Comparison of ENCODE assay signal across 10 cellular contexts in genomic region chr7:111756687-111757178, GRCh38.
DNase-seq lines count a peak whose midpoint lies in the region; ATAC-seq lines count a peak whose summit lies in the region.
"Had no signal": no experiment of that assay in that cellular context is flagged by ENCODE, and none has a peak within 500 bp of the region (broad histone marks: within the 10 kb centered on the region; RNA-seq: fewer than 3 reads in every experiment).

No MANE protein-coding gene starts in this region.

- no peaks in the 10 kb centered on the region; the same call in 1 of the 2 replicates for H3F3A ChIP-seq in GM23248 (ENCODE audit: insufficient read depth)

- H4K20me1 ChIP-seq in GM23248 (ENCODE audit: insufficient read depth) = no peaks in the 10 kb centered on the region

- H3K27ac ChIP-seq in GM23248 = peak overlapping the region; percentile 68
- H3K27ac ChIP-seq in right cardiac atrium (ENCODE audit: low read length) = no peak overlapping the region

- peak overlapping the region; percentile 61 for H3K4me3 ChIP-seq in GM23248
- peak overlapping the region; percentile 49 for H3K4me3 ChIP-seq in adipocyte (ENCODE audit: low read length)
- no peak overlapping the region for H3K4me3 ChIP-seq in right cardiac atrium (ENCODE audit: low read length)

- H3K4me1 Mint-ChIP-seq in T-cell = no peaks in the 10 kb centered on the region

- no peaks in the 10 kb centered on the region for H3K9me2 ChIP-seq in GM23248 (ENCODE audit: insufficient read depth)

- H3K36me3 ChIP-seq in GM23248 (ENCODE audit: low read depth) (no peaks in the 10 kb centered on the region), adipocyte (ENCODE audit: control insufficient read depth, insufficient read depth, low read length, severe bottlenecking) (no peaks in the 10 kb centered on the region)

- no peaks in the 10 kb centered on the region for H3K27me3 ChIP-seq in GM23248 (replicated peaks; ENCODE audit: insufficient read depth)
- H3K27me3 ChIP-seq in adipocyte (replicated peaks; ENCODE audit: control insufficient read depth, insufficient read depth, low read length) = no peaks in the 10 kb centered on the region
- H3K27me3 ChIP-seq in right cardiac atrium (ENCODE audit: control insufficient read depth, insufficient read depth) = no peaks in the 10 kb centered on the region

- H3K27ac Mint-ChIP-seq in T-cell = no peak overlapping the region
- H3K27ac Mint-ChIP-seq: activated naive CD8-positive, alpha-beta T cell had no signal

- H3K36me3 Mint-ChIP-seq in T-cell = no peaks in the 10 kb centered on the region
- H3K36me3 Mint-ChIP-seq: activated naive CD8-positive, alpha-beta T cell had no signal

- peaks cover 5 to 12% of the 10 kb centered on the region in 2 donors for H3K27me3 Mint-ChIP-seq in T-cell
- H3K27me3 Mint-ChIP-seq: activated naive CD8-positive, alpha-beta T cell had no signal

- H2AFZ ChIP-seq in GM23248 = peak overlapping the region; percentile 72

- peak overlapping the region; percentile 79 for H3K4me2 ChIP-seq in GM23248 (ENCODE audit: unreplicated experiment)

- in situ Hi-C loops in GM23248 (cut with MboI) = loop anchor here (25.0 kb wide), 1 partner anchor 656 kb away; no protein-coding TSS in a partner anchor

- no peaks in the 10 kb centered on the region for H3K79me2 ChIP-seq in GM23248 (ENCODE audit: insufficient read depth)

- DNase-seq in GM23248 = peak; percentile 78
- DNase-seq in adipocyte (ENCODE audit: low read depth) = peak; percentile 59
- DNase-seq in right cardiac atrium = peak; percentile 86 to 92 (median 89)
- DNase-seq in putamen (ENCODE audit: low spot score) = peak; percentile 91
- no peak for DNase-seq in T-cell
- no peak for DNase-seq in NCI-H1092 (lab: John Stamatoyannopoulos, UW)
- DNase-seq: PC-3 had no signal

- 0 out of 2 replicates have a peak, but pooled peaks cover 6% of the 10 kb centered on the region for H3K4me1 ChIP-seq in GM23248 (ENCODE audit: insufficient read depth)
- peaks cover 14% of the 10 kb centered on the region for H3K4me1 ChIP-seq in adipocyte (ENCODE audit: control insufficient read depth, insufficient read depth, low read length)
- H3K4me1 ChIP-seq in right cardiac atrium (ENCODE audit: control insufficient read depth, insufficient read depth, low read length) = no peaks in the 10 kb centered on the region

- POLR2A ChIA-PET in T-cell (lab: Charles Lee) = interaction anchor here in 1 of 2 donors (0.7 kb wide), 1 partner anchor 1916 kb away, joined by 3 read pairs; no protein-coding TSS in a partner anchor

- H3K9me3 ChIP-seq in GM23248 (ENCODE audit: low read depth) (no peaks in the 10 kb centered on the region), adipocyte (ENCODE audit: control insufficient read depth, low read length) (no peaks in the 10 kb centered on the region), right cardiac atrium (ENCODE audit: control insufficient read depth, low read length) (no peaks in the 10 kb centered on the region)

- ATAC-seq in right cardiac atrium (peak; percentile 87 to 93), T-cell (replicated peaks in 1 of 4) (no peak), HG03159 (IDR thresholded peaks at IDR 0.05; ENCODE audit: unreplicated experiment) (no peak), GM18870 (IDR thresholded peaks at IDR 0.05; ENCODE audit: unreplicated experiment) (no peak)
- ATAC-seq: PC-3 had no signal

- H3K9ac ChIP-seq in GM23248 = peak overlapping the region; percentile 53
- peak overlapping the region; percentile 2 for H3K9ac ChIP-seq in adipocyte (ENCODE audit: low read length)

- 35 to 37% methylated on average over 11 of the region's 11 CpGs for WGBS in GM23248 (ENCODE audit: low coverage in 1 of 2, low lambda C conversion rate in 2 of 2, missing lambda C conversion rate in 2 of 2), 2 experiments
- 69% methylated on average over 11 of the region's 11 CpGs for WGBS in right cardiac atrium

- H3K9me3 Mint-ChIP-seq in T-cell = no peaks in the 10 kb centered on the region

- intact Hi-C loops in right cardiac atrium (cut with DNase I) = loop anchor here in 2 of 4 donors (10.0 kb wide), 2 partner anchors 98 to 638 kb away; no protein-coding TSS in a partner anchor

- H3K4me3 Mint-ChIP-seq in T-cell = no peak overlapping the region
- H3K4me3 Mint-ChIP-seq: activated naive CD8-positive, alpha-beta T cell had no signal

- CTCF ChIA-PET in T-cell (lab: Charles Lee) = interaction anchor here in 1 of 2 donors (0.5 to 0.9 kb wide), 2 partner anchors 740 to 1767 kb away, joined by 3 read pairs; no protein-coding TSS in a partner anchor

Comparison
In these comparisons a context has a peak if more than half of its experiments do, and no peak if none do; other contexts are left out.
1. DNase-seq: peak in GM23248 (single experiment), adipocyte (single experiment), right cardiac atrium (3 of 3) and putamen (single experiment); none in T-cell (0 of 34) and NCI-H1092 (single experiment).
2. ATAC-seq: peak in right cardiac atrium (2 of 2); none in T-cell (0 of 4), HG03159 (single experiment) and GM18870 (single experiment).